In genomic region chr2:142865924-142866323, GRCh38 we compare ENCODE assay signal across 8 cellular contexts. TPM values are rescaled to one million over a fixed set of nuclear protein-coding genes. Genes with fewer than 3 reads are reported as not detected.
DNase-seq lines count a peak whose midpoint lies in the region; ATAC-seq, FAIRE-seq and TF ChIP-seq lines count a peak whose summit lies in the region.

No MANE protein-coding gene starts in this region.

- TF ChIP-seq CTCF in HFFc6 (IDR thresholded peaks at IDR 0.05) (no peak), liver (IDR thresholded peaks at IDR 0.05; ENCODE audit: low read depth, low read length, missing input control) (no peak)

- H3K36me3 ChIP-seq in liver (ENCODE audit: control insufficient read depth in 4 of 4, insufficient read depth in 3 of 4, low read depth in 1 of 4, low read length in 3 of 4), result no peaks in the 10 kb centered on the region
- no peaks in the 10 kb centered on the region for H3K36me3 ChIP-seq in H7 (replicated peaks; ENCODE audit: control insufficient read depth, insufficient read depth, low read length)
- H3K36me3 ChIP-seq in HAP-1 (replicated peaks), result no peaks in the 10 kb centered on the region

- peak; percentile 91 for FAIRE-seq in GM18507 (lab: Jason Lieb, UNC)

- ATAC-seq in stimulated activated effector memory CD8-positive, alpha-beta T cell treated with anti-CD3 and anti-CD28 coated beads, Interleukin-12 subunit alpha, Interleukin-12 subunit beta, amount 100 ng/mL, for 72 hours, result no peak

- DNase-seq in GM18507 (ENCODE audit: extremely low spot score, insufficient read length, low read depth) (peak; percentile 49), HFFc6 (no peak), MV-4-11 (lab: John Stamatoyannopoulos, UW) (peak; percentile 89), NCI-H2227 (lab: John Stamatoyannopoulos, UW; ENCODE audit: unreplicated experiment) (no peak), H7 (no peak), HAP-1 (ENCODE audit: low spot score in 2 of 2) (no peak)
- DNase-seq in stimulated activated effector memory CD8-positive, alpha-beta T cell treated with anti-CD3 and anti-CD28 coated beads, Interleukin-12 subunit alpha, Interleukin-12 subunit beta, amount 100 ng/mL, for 72 hours (ENCODE audit: low spot score in 2 of 2), result no peak

- 6% methylated on average over 1 of the region's 1 CpG for WGBS in liver

- H3K27me3 ChIP-seq in liver (ENCODE audit: control insufficient read depth in 4 of 4, insufficient read depth in 4 of 4, low read length in 3 of 4), result no peaks in the 10 kb centered on the region
- H3K27me3 ChIP-seq in H7 (ENCODE audit: control insufficient read depth, insufficient read depth, low read length), result no peaks in the 10 kb centered on the region
- peaks cover 5% of the 10 kb centered on the region; the same call in 1 of the 2 replicates for H3K27me3 ChIP-seq in HAP-1 (ENCODE audit: low read depth)

- H3K4me1 Mint-ChIP-seq in HFFc6 (ENCODE audit: low read depth), result peaks cover 34% of the 10 kb centered on the region
- H3K4me1 Mint-ChIP-seq in stimulated activated effector memory CD8-positive, alpha-beta T cell treated with anti-CD3 and anti-CD28 coated beads, Interleukin-12 subunit alpha, Interleukin-12 subunit beta, amount 100 ng/mL, for 72 hours, result no peaks in the 10 kb centered on the region

- peaks cover 4 to 21% (median 12%) of the 10 kb centered on the region in 4 donors for H3K4me1 ChIP-seq in liver (ENCODE audit: control insufficient read depth in 4 of 4, insufficient read depth in 4 of 4, low read length in 3 of 4)
- no peaks in the 10 kb centered on the region; the same call in 1 of the 2 replicates for H3K4me1 ChIP-seq in HAP-1

- peak in 1 of 2 donors; percentile 20 for TF ChIP-seq RAD21 in liver (IDR thresholded peaks at IDR 0.05)

- H3K36me3 Mint-ChIP-seq in HFFc6 (ENCODE audit: low read depth), result 0 out of 2 replicates have a peak, but pooled peaks cover 4% of the 10 kb centered on the region
- H3K36me3 Mint-ChIP-seq in stimulated activated effector memory CD8-positive, alpha-beta T cell treated with anti-CD3 and anti-CD28 coated beads, Interleukin-12 subunit alpha, Interleukin-12 subunit beta, amount 100 ng/mL, for 72 hours, result no peaks in the 10 kb centered on the region

- H3K9ac ChIP-seq in liver (ENCODE audit: low read depth in 1 of 2, low read length in 2 of 2), result peak overlapping the region; percentile 51 to 66

- H3K9me3 ChIP-seq in liver (ENCODE audit: control insufficient read depth in 4 of 4, low read length in 3 of 4) (no peaks in the 10 kb centered on the region), HAP-1 (no peaks in the 10 kb centered on the region)

- no peaks in the 10 kb centered on the region for H3K27me3 Mint-ChIP-seq in HFFc6 (ENCODE audit: insufficient read depth)

- in situ Hi-C loops in HAP-1 (cut with MboI; ENCODE audit: low sequenced_read_pairs), result no loop called here

- peak overlapping the region; percentile 51 to 79 for H3K27ac ChIP-seq in liver (ENCODE audit: low read depth in 1 of 2, low read length in 2 of 2)

- H3K4me3 ChIP-seq in liver (ENCODE audit: low read depth in 1 of 3, low read length in 3 of 3) (peak overlapping the region in 2 of 3 donors; percentile 25 to 33), H7 (ENCODE audit: insufficient read depth, low read depth, low read length) (no peak overlapping the region), HAP-1 (no peak overlapping the region)

- no peaks in the 10 kb centered on the region for H3K9me3 Mint-ChIP-seq in HFFc6
- peaks cover 2% of the 10 kb centered on the region for H3K9me3 Mint-ChIP-seq in stimulated activated effector memory CD8-positive, alpha-beta T cell treated with anti-CD3 and anti-CD28 coated beads, Interleukin-12 subunit alpha, Interleukin-12 subunit beta, amount 100 ng/mL, for 72 hours

- peak overlapping the region; percentile 61; the same call in 1 of the 2 replicates for H3K4me3 Mint-ChIP-seq in HFFc6
- no peak overlapping the region for H3K4me3 Mint-ChIP-seq in stimulated activated effector memory CD8-positive, alpha-beta T cell treated with anti-CD3 and anti-CD28 coated beads, Interleukin-12 subunit alpha, Interleukin-12 subunit beta, amount 100 ng/mL, for 72 hours

- H3K27ac Mint-ChIP-seq in HFFc6, result peak overlapping the region; percentile 44; the same call in 1 of the 2 replicates
- no peak overlapping the region for H3K27ac Mint-ChIP-seq in stimulated activated effector memory CD8-positive, alpha-beta T cell treated with anti-CD3 and anti-CD28 coated beads, Interleukin-12 subunit alpha, Interleukin-12 subunit beta, amount 100 ng/mL, for 72 hours

TF ChIP-seq in liver, 16 proteins besides CTCF, POLR2A, EP300 and RAD21:
- TF ChIP-seq YY1 (IDR thresholded peaks at IDR 0.05), result no peak
- TF ChIP-seq HNF4A (conservative IDR thresholded peaks at IDR 0.05), result peak; percentile 11 to 26
- no peak for TF ChIP-seq HNF4G (IDR thresholded peaks at IDR 0.05)
- peak; percentile 42 for TF ChIP-seq SP1 (IDR thresholded peaks at IDR 0.05)
TF ChIP-seq in liver: peak in this region for 2.

RNA-seq across cellular contexts. Expression of gene KYNU, which starts 11.5 kb away (rescaled TPM):
- under 1 TPM in 5 of 6 experiments, not detected in 1; 0.17 to 0.63 (median 0.34) TPM for total RNA-seq in HFFc6 (2021; fragmentation: NEBNext Ultra II Directional; extraction: Animal tissue kit (Norgen Biotek cat#: 25700))
- total RNA-seq in liver, result 10 to 100 TPM; 24.0 to 64.3 TPM
- 10 to 100 TPM; 32.2 to 33.4 TPM for polyA plus RNA-seq in liver
- 0.31 and 1.9 TPM in 2 replicates for total RNA-seq in H7 (2014; rRNA removed; shearing (Covaris generic))

Comparison
In these comparisons a context has a peak if more than half of its experiments do, and no peak if none do; other contexts are left out.
1. DNase-seq: peak in GM18507 (single experiment) and MV-4-11 (single experiment); none in HFFc6 (single experiment), NCI-H2227 (single experiment), H7 (single experiment), stimulated activated effector memory CD8-positive, alpha-beta T cell treated with anti-CD3 and anti-CD28 coated beads, Interleukin-12 subunit alpha, Interleukin-12 subunit beta, amount 100 ng/mL, for 72 hours (0 of 2) and HAP-1 (0 of 2).
2. H3K4me3 ChIP-seq: peak in liver (2 of 3); none in H7 (single experiment) and HAP-1 (single experiment).